ENCODE assay signal across 12 cellular contexts in the genomic region with DNA sequence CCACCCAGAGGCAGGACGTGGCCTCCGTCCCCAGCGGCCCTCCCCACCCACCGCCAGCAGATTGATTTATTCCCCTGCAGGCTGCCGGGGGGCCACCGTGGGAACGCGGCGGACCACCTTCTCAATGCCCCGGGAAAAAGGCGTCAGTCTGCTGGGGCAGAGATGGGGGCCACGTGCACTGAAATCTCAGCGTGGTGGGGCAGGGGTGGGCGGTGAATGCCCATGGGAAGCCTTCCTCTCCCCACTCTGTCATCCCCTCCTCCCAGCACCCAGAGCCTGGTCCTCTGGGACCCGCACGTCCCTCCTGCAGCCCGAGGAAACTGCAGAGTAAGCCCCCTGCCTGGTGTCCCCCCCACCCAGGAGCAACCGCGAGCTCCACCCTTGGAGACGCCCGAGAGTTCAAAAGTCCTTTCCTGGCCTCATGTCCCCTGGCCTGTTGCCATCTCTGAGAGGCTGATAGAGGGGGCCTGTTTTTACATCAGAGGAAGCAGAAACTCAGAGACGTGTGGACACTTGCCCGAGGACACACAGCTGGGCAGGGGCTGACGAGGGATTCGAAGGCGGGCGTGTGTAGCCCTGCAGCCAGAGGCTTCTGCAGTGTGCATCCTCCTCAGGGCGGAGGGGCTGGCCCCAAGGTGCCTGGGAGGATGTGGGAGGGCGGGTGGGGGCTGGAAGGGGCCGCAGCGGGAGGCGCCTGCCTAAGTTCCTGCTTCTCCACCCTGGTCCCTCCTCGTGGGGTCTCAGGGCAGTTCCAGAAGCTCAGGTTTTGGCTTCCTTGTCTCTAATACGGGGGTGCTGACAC. TPM values are rescaled to one million over a fixed set of nuclear protein-coding genes. Genes with fewer than 3 reads are reported as not detected.
DNase-seq lines count a peak whose midpoint lies in the region; TF ChIP-seq lines count a peak whose summit lies in the region.
"Had no signal": no experiment of that assay in that cellular context is flagged by ENCODE, and none has a peak within 500 bp of the region (broad histone marks: within the 10 kb centered on the region; RNA-seq: fewer than 3 reads in every experiment).

No MANE protein-coding gene starts in this region.

- TF ChIP-seq CTCF in A673 (conservative IDR thresholded peaks at IDR 0.05; ENCODE audit: low read depth, low read length), result no peak
- no peak for TF ChIP-seq CTCF in Caco-2 (IDR thresholded peaks at IDR 0.05; ENCODE audit: insufficient read depth in 1 of 2, low read depth in 1 of 2, low read length in 1 of 2, severe bottlenecking in 1 of 2, unreplicated experiment in 1 of 2)
- no peak for TF ChIP-seq CTCF in mesothelial cell of epicardium (IDR thresholded peaks at IDR 0.05; ENCODE audit: unreplicated experiment)

- H3K27ac Mint-ChIP-seq in Caco-2 (ENCODE audit: unreplicated experiment), result no peak overlapping the region
- H3K27ac Mint-ChIP-seq in mesothelial cell of epicardium, result no peak overlapping the region
- H3K27ac Mint-ChIP-seq: H9 had no signal

- H3K27me3 ChIP-seq in A673 (replicated peaks; ENCODE audit: insufficient read depth, low read depth, low read length, poor library complexity) (no peaks in the 10 kb centered on the region), Caco-2 (replicated peaks; ENCODE audit: control insufficient read depth, insufficient read depth, low read length) (no peaks in the 10 kb centered on the region)

- no peaks in the 10 kb centered on the region for H3K36me3 ChIP-seq in A673 (ENCODE audit: insufficient read depth, low read length, poor library complexity, severe bottlenecking)
- no peaks in the 10 kb centered on the region for H3K36me3 ChIP-seq in Caco-2 (ENCODE audit: control insufficient read depth, insufficient read depth, low read length)

- intact Hi-C loops in A673 (cut with micrococcal nuclease; ENCODE audit: unreplicated experiment), result no loop called here
- intact Hi-C loops in Caco-2 (cut with micrococcal nuclease; ENCODE audit: unreplicated experiment), result no loop called here

- H3K4me3 Mint-ChIP-seq in Caco-2 (ENCODE audit: unreplicated experiment), result peak overlapping the region; percentile 47
- no peak overlapping the region for H3K4me3 Mint-ChIP-seq in mesothelial cell of epicardium
- H3K4me3 Mint-ChIP-seq: H9 had no signal

- POLR2A ChIA-PET in A673 (lab: Charles Lee; ENCODE audit: low non-redundant PET) (no interaction called here), Caco-2 (lab: Charles Lee) (no interaction called here)

- H3K27me3 Mint-ChIP-seq in Caco-2 (ENCODE audit: insufficient read depth, unreplicated experiment) (peaks cover 4% of the 10 kb centered on the region), mesothelial cell of epicardium (ENCODE audit: low read depth) (peaks cover 84% of the 10 kb centered on the region)

- no TSS peak for BruUV-seq in A673 (replicated peaks; lab: Mats Ljungman, UMichigan)
- BruUV-seq in Caco-2 (replicated peaks; lab: Mats Ljungman, UMichigan), result no TSS peak

- no peaks in the 10 kb centered on the region for H3K36me3 Mint-ChIP-seq in Caco-2 (ENCODE audit: insufficient read depth, unreplicated experiment)
- no peaks in the 10 kb centered on the region for H3K36me3 Mint-ChIP-seq in mesothelial cell of epicardium

- H3K4me1 Mint-ChIP-seq in Caco-2 (ENCODE audit: low read depth, unreplicated experiment), result peaks cover 8% of the 10 kb centered on the region
- H3K4me1 Mint-ChIP-seq in mesothelial cell of epicardium, result peaks cover 8% of the 10 kb centered on the region

- H3K4me3 ChIP-seq in A673 (ENCODE audit: low read depth, low read length, poor library complexity, severe bottlenecking), result peak overlapping the region; percentile 13
- H3K4me3 ChIP-seq in Caco-2 (ENCODE audit: low read depth, low read length), result no peak overlapping the region

- peaks cover 18% of the 10 kb centered on the region for H3K4me1 ChIP-seq in A673 (ENCODE audit: insufficient read depth, low read length, poor library complexity, severe bottlenecking)
- H3K4me1 ChIP-seq in Caco-2, result 0 out of 2 replicates have a peak, but pooled peaks cover 7% of the 10 kb centered on the region

- no peak overlapping the region for H3K27ac ChIP-seq in A673 (ENCODE audit: low read depth, low read length, poor library complexity, severe bottlenecking)

- no peaks in the 10 kb centered on the region for H3K9me3 ChIP-seq in A673 (ENCODE audit: low read depth, low read length, poor library complexity, severe bottlenecking)
- H3K9me3 ChIP-seq in Caco-2, result no peaks in the 10 kb centered on the region

- DNase-seq in A673 (ENCODE audit: low spot score) (no peak), Caco-2 (no peak), UCSD-AML1 (lab: John Stamatoyannopoulos, UW; ENCODE audit: unreplicated experiment) (peak; percentile 12), left kidney (ENCODE audit: low read depth, low spot score) (peak; percentile 46), AG08395 (ENCODE audit: low spot score) (no peak), NCI-H1436 (lab: John Stamatoyannopoulos, UW) (no peak), mesothelial cell of epicardium (ENCODE audit: low spot score in 2 of 2, unreplicated experiment in 2 of 2) (no peak)
- DNase-seq: DMS153, EL, H9, Kasumi-1, NCI-H2029 had no signal

- CTCF ChIA-PET in A673 (lab: Charles Lee), result interaction anchor here (0.7 kb wide), 1 partner anchor 301 kb away, joined by 3 read pairs; no protein-coding TSS in a partner anchor
- CTCF ChIA-PET in Caco-2 (lab: Charles Lee), result no interaction called here

- H3K9me3 Mint-ChIP-seq in Caco-2 (ENCODE audit: unreplicated experiment), result no peaks in the 10 kb centered on the region
- H3K9me3 Mint-ChIP-seq in mesothelial cell of epicardium, result no peaks in the 10 kb centered on the region
- H3K9me3 Mint-ChIP-seq: H9 had no signal

RNA-seq across cellular contexts. Expression of gene UNCX, which starts 21.8 kb away (rescaled TPM):
- 1.2 and 1.9 TPM in 2 replicates for total RNA-seq in A673 (2021)
- not detected in 2 replicates for total RNA-seq in Caco-2 (2022)
- total RNA-seq in mesothelial cell of epicardium, result not detected in 3 replicates
- total RNA-seq: H9 had no signal

Comparison
In these comparisons a context has a peak if more than half of its experiments do, and no peak if none do; other contexts are left out.
1. DNase-seq: peak in UCSD-AML1 (single experiment) and left kidney (single experiment); none in A673 (single experiment), Caco-2 (0 of 2), AG08395 (single experiment), NCI-H1436 (single experiment) and mesothelial cell of epicardium (0 of 2).